ENCODE assay signal across 11 cellular contexts in genomic region chr9:28212979-28213378, GRCh38.
DNase-seq lines count a peak whose midpoint lies in the region; TF ChIP-seq lines count a peak whose summit lies in the region.
"Had no signal": no experiment of that assay in that cellular context is flagged by ENCODE, and none has a peak within 500 bp of the region (broad histone marks: within the 10 kb centered on the region; RNA-seq: fewer than 3 reads in every experiment).

No MANE protein-coding gene starts in this region.

- no peak overlapping the region for H3K9ac ChIP-seq in MM.1S (ENCODE audit: low read length)
- H3K9ac ChIP-seq in endodermal cell (ENCODE audit: extremely low read depth, low read length, poor library complexity, severe bottlenecking), result no peak overlapping the region
- no peak overlapping the region for H3K9ac ChIP-seq in smooth muscle cell (ENCODE audit: low read depth)

- no peak for TF ChIP-seq CTCF in MM.1S (IDR thresholded peaks at IDR 0.05; ENCODE audit: low read length)
- no peak for TF ChIP-seq CTCF in endodermal cell (conservative IDR thresholded peaks at IDR 0.05)
- no peak for TF ChIP-seq CTCF in smooth muscle cell (IDR thresholded peaks at IDR 0.05; ENCODE audit: borderline replicate concordance, insufficient read depth, poor library complexity, severe bottlenecking)
- no peak for TF ChIP-seq CTCF in ovary (IDR thresholded peaks at IDR 0.05)

- H4K20me1 ChIP-seq in MM.1S (ENCODE audit: insufficient read depth, low read length), result no peaks in the 10 kb centered on the region
- H4K20me1 ChIP-seq in smooth muscle cell (ENCODE audit: low read depth), result no peaks in the 10 kb centered on the region

- no peaks in the 10 kb centered on the region for H3K27me3 Mint-ChIP-seq in endodermal cell (ENCODE audit: insufficient read depth)

- intact Hi-C loops in ovary (cut with DNase I), result no loop called here

- H3K4me3 Mint-ChIP-seq in endodermal cell, result no peak overlapping the region

- peak overlapping the region; percentile 44 for H3K27ac Mint-ChIP-seq in endodermal cell

- no peaks in the 10 kb centered on the region for H3K9me3 ChIP-seq in MM.1S (replicated peaks; ENCODE audit: insufficient read depth, low read length)
- no peaks in the 10 kb centered on the region for H3K9me3 ChIP-seq in endodermal cell (ENCODE audit: control insufficient read depth, low read length)
- H3K9me3 ChIP-seq in smooth muscle cell (replicated peaks; ENCODE audit: low read depth), result no peaks in the 10 kb centered on the region
- H3K9me3 ChIP-seq in ovary, result no peaks in the 10 kb centered on the region

- H3K4me2 ChIP-seq in MM.1S (ENCODE audit: low read depth, low read length) (peak overlapping the region; percentile 28; the same call in 1 of the 2 replicates), smooth muscle cell (peak overlapping the region; percentile 52)

- no peaks in the 10 kb centered on the region for H3K9me2 ChIP-seq in MM.1S (replicated peaks; ENCODE audit: insufficient read depth, low read length)

- H3K4me1 Mint-ChIP-seq in endodermal cell, result peaks cover 6% of the 10 kb centered on the region

- TF ChIP-seq EP300 in ovary (IDR thresholded peaks at IDR 0.05), result no peak

- H3K36me3 ChIP-seq in MM.1S (replicated peaks; ENCODE audit: insufficient read depth, low read length) (no peaks in the 10 kb centered on the region; the same call in 1 of the 2 replicates), endodermal cell (ENCODE audit: control insufficient read depth, insufficient read depth, low read length) (no peaks in the 10 kb centered on the region), smooth muscle cell (ENCODE audit: low read depth) (no peaks in the 10 kb centered on the region), ovary (no peaks in the 10 kb centered on the region)

- DNase-seq in NCI-H2107 treated with DMSO at 0.1 percent for 48 hours (lab: John Stamatoyannopoulos, UW; ENCODE audit: unreplicated experiment), result peak; percentile 38
- DNase-seq in NCI-H2107 (lab: John Stamatoyannopoulos, UW), result no peak
- peak; percentile 68 for DNase-seq in MM.1S
- DNase-seq in endodermal cell, result no peak
- DNase-seq in smooth muscle cell (lab: John Stamatoyannopoulos, UW; ENCODE audit: unreplicated experiment), result no peak
- DNase-seq in ovary, result no peak
- no peak for DNase-seq in NCI-H1436 (lab: John Stamatoyannopoulos, UW)
- DNase-seq in NCI-H526 treated with DMSO at 0.1 percent for 48 hours (lab: John Stamatoyannopoulos, UW), result no peak
- DNase-seq: activated CD4-positive, alpha-beta T cell treated with anti-CD3 and anti-CD28 coated beads, Interleukin-2, amount 50 U/mL, for 1 hour; MV-4-11; stimulated activated CD4-positive, alpha-beta T cell treated with anti-CD3 and anti-CD28 coated beads, Interleukin-15, amount 100 ng/mL, for 24 hours had no signal

- H3K36me3 Mint-ChIP-seq in endodermal cell (ENCODE audit: low read depth), result no peaks in the 10 kb centered on the region

- H3K27me3 ChIP-seq in MM.1S (replicated peaks; ENCODE audit: insufficient read depth, low read length) (no peaks in the 10 kb centered on the region), endodermal cell (ENCODE audit: control insufficient read depth, insufficient read depth, low read length, poor library complexity, severe bottlenecking) (no peaks in the 10 kb centered on the region), smooth muscle cell (ENCODE audit: low read depth) (no peaks in the 10 kb centered on the region), ovary (no peaks in the 10 kb centered on the region)

- H3K79me2 ChIP-seq in MM.1S (ENCODE audit: low read length) (no peaks in the 10 kb centered on the region), smooth muscle cell (ENCODE audit: low read depth) (no peaks in the 10 kb centered on the region)

- H3K4me3 ChIP-seq in MM.1S (ENCODE audit: low read length) (no peak overlapping the region), endodermal cell (ENCODE audit: low read length) (no peak overlapping the region), smooth muscle cell (no peak overlapping the region), ovary (no peak overlapping the region)

- peaks cover 36% of the 10 kb centered on the region for H3K4me1 ChIP-seq in MM.1S (ENCODE audit: low read length)
- H3K4me1 ChIP-seq in endodermal cell (ENCODE audit: control insufficient read depth, insufficient read depth, low read length), result no peaks in the 10 kb centered on the region
- no peaks in the 10 kb centered on the region for H3K4me1 ChIP-seq in smooth muscle cell (ENCODE audit: low read depth)
- H3K4me1 ChIP-seq in ovary (ENCODE audit: insufficient read depth), result no peaks in the 10 kb centered on the region

- TF ChIP-seq POLR2A in ovary (IDR thresholded peaks at IDR 0.05), result no peak

- H3K9me3 Mint-ChIP-seq in endodermal cell, result no peaks in the 10 kb centered on the region

- H3F3A ChIP-seq in MM.1S (ENCODE audit: insufficient read depth, low read length) (peaks cover 9% of the 10 kb centered on the region), smooth muscle cell (ENCODE audit: low read depth) (no peaks in the 10 kb centered on the region)

- H3K27ac ChIP-seq in MM.1S (ENCODE audit: low read length) (peak overlapping the region; percentile 26; the same call in 1 of the 2 replicates), endodermal cell (ENCODE audit: low read depth, low read length) (no peak overlapping the region), smooth muscle cell (ENCODE audit: low read depth) (peak overlapping the region; percentile 34), ovary (no peak overlapping the region)

- H2AFZ ChIP-seq in MM.1S (ENCODE audit: low read length) (no peak overlapping the region), smooth muscle cell (ENCODE audit: low read depth) (no peak overlapping the region)

Comparison
In these comparisons a context has a peak if more than half of its experiments do, and no peak if none do; other contexts are left out.
1. DNase-seq: peak in NCI-H2107 treated with DMSO at 0.1 percent for 48 hours (single experiment) and MM.1S (single experiment); none in NCI-H2107 (single experiment), endodermal cell (single experiment), smooth muscle cell (single experiment), ovary (0 of 5), NCI-H1436 (single experiment) and NCI-H526 treated with DMSO at 0.1 percent for 48 hours (single experiment).
2. H3K27ac ChIP-seq: peak in MM.1S (single experiment) and smooth muscle cell (single experiment); none in endodermal cell (single experiment) and ovary (0 of 2).